Comparison of ENCODE assay signal across 24 cellular contexts in genomic region chr20:4476903-4477302, GRCh38.
DNase-seq lines count a peak whose midpoint lies in the region; FAIRE-seq and TF ChIP-seq lines count a peak whose summit lies in the region.
"Had no signal": no experiment of that assay in that cellular context is flagged by ENCODE, and none has a peak within 500 bp of the region (broad histone marks: within the 10 kb centered on the region; RNA-seq: fewer than 3 reads in every experiment).

No MANE protein-coding gene starts in this region.

- H3K4me2 ChIP-seq in GM23248 (ENCODE audit: unreplicated experiment) (no peak overlapping the region), trophoblast cell (ENCODE audit: low read length) (no peak overlapping the region)

- peak; percentile 82 for DNase-seq in AG10803 (ENCODE audit: low read depth)
- peak; percentile 22 for DNase-seq in GM23248
- DNase-seq in astrocyte of the spinal cord (ENCODE audit: low read depth, low spot score) = peak; percentile 28
- DNase-seq in pons (ENCODE audit: low spot score) = peak; percentile 22
- DNase-seq in NCI-H2107 (lab: John Stamatoyannopoulos, UW) = no peak
- DNase-seq in prostate gland (ENCODE audit: low spot score) = no peak
- DNase-seq in trophoblast cell = no peak
- DNase-seq in kidney = no peak
- DNase-seq: activated CD4-positive, alpha-beta T cell treated with anti-CD3 and anti-CD28 coated beads, Interleukin-2, amount 10 ng/mL, durations not matched to agents 7 days and 5 days; activated CD8-positive, alpha-beta memory T cell treated with anti-CD3 and anti-CD28 coated beads, Interleukin-2, amount 50 U/mL, for 4 hours; body of pancreas; CD4-positive, alpha-beta memory T cell; foreskin keratinocyte; Karpas-422; NCI-H1048; NCI-H1694 treated with DMSO at 0.1 percent for 48 hours; ovary; right lobe of liver; stimulated activated CD4-positive, alpha-beta T cell treated with anti-CD3 and anti-CD28 coated beads, Interleukin-15, amount 100 ng/mL, for 24 hours; stimulated activated naive CD8-positive, alpha-beta T cell treated with anti-CD3 and anti-CD28 coated beads, Interleukin-15, Interleukin-2, amounts not matched to agents 100 U/mL and 50 U/mL, for 24 hours had no signal

- H3K79me2 ChIP-seq in GM23248 (ENCODE audit: insufficient read depth) (no peaks in the 10 kb centered on the region), trophoblast cell (ENCODE audit: control insufficient read depth, insufficient read depth, low read length, poor library complexity) (no peaks in the 10 kb centered on the region)

- H2AFZ ChIP-seq in GM23248 = no peak overlapping the region
- no peak overlapping the region for H2AFZ ChIP-seq in trophoblast cell (ENCODE audit: insufficient read depth, low read length, poor library complexity)

- H3K27ac ChIP-seq in GM23248 (no peak overlapping the region), prostate gland (no peak overlapping the region), trophoblast cell (ENCODE audit: low read depth, low read length) (no peak overlapping the region), kidney (ENCODE audit: low read depth in 2 of 2, low read length in 2 of 2) (no peak overlapping the region)
- H3K27ac ChIP-seq: body of pancreas, foreskin keratinocyte, ovary, right lobe of liver, RWPE1, tibial nerve, VCaP had no signal

- H4K20me1 ChIP-seq in GM23248 (ENCODE audit: insufficient read depth) = no peaks in the 10 kb centered on the region

- H3K23ac ChIP-seq in trophoblast cell (ENCODE audit: low read length) = no peak overlapping the region

- H3K27me3 ChIP-seq in GM23248 (replicated peaks; ENCODE audit: insufficient read depth) (no peaks in the 10 kb centered on the region), prostate gland (replicated peaks; ENCODE audit: insufficient read depth) (no peaks in the 10 kb centered on the region), trophoblast cell (ENCODE audit: insufficient read depth, low read length) (no peaks in the 10 kb centered on the region)
- H3K27me3 ChIP-seq: body of pancreas, foreskin keratinocyte, ovary, right lobe of liver, tibial nerve had no signal

- peaks cover under 1% of the 10 kb centered on the region; the same call in 1 of the 2 replicates for H3F3A ChIP-seq in GM23248 (ENCODE audit: insufficient read depth)

- H4K91ac ChIP-seq in trophoblast cell (ENCODE audit: low read depth, low read length) = no peak overlapping the region

- H3K18ac ChIP-seq in trophoblast cell (ENCODE audit: low read length) = no peak overlapping the region

- H3K36me3 ChIP-seq in GM23248 (ENCODE audit: low read depth) (no peaks in the 10 kb centered on the region), prostate gland (no peaks in the 10 kb centered on the region), trophoblast cell (ENCODE audit: control insufficient read depth in 1 of 2, insufficient read depth in 2 of 2, low read length in 2 of 2) (no peaks in the 10 kb centered on the region), kidney (ENCODE audit: control insufficient read depth in 1 of 2, insufficient read depth in 2 of 2, low read length in 2 of 2) (no peaks in the 10 kb centered on the region)
- H3K36me3 ChIP-seq: ovary, right lobe of liver, tibial nerve had no signal

- TF ChIP-seq POLR2A in prostate gland (IDR thresholded peaks at IDR 0.05) = no peak

- no peak for TF ChIP-seq CTCF in AG10803 (conservative IDR thresholded peaks at IDR 0.05; ENCODE audit: low read length)
- TF ChIP-seq CTCF in astrocyte of the spinal cord (IDR thresholded peaks at IDR 0.05; ENCODE audit: low read depth, low read length) = no peak
- no peak for TF ChIP-seq CTCF in prostate gland (IDR thresholded peaks at IDR 0.05)
- no peak for TF ChIP-seq CTCF in kidney (IDR thresholded peaks at IDR 0.05; ENCODE audit: borderline replicate concordance, extremely low read depth, insufficient read depth)

- no peak overlapping the region for H2BK5ac ChIP-seq in trophoblast cell (ENCODE audit: low read depth, low read length, poor library complexity)

- no peak overlapping the region for H2AK5ac ChIP-seq in trophoblast cell (ENCODE audit: low read length)

- H4K12ac ChIP-seq in trophoblast cell (ENCODE audit: low read depth, low read length) = no peak overlapping the region

- no peaks in the 10 kb centered on the region for H3K9me2 ChIP-seq in GM23248 (ENCODE audit: insufficient read depth)

- H3K4me1 ChIP-seq in GM23248 (ENCODE audit: insufficient read depth) (peaks cover 17% of the 10 kb centered on the region), prostate gland (replicated peaks) (no peaks in the 10 kb centered on the region), trophoblast cell (ENCODE audit: control insufficient read depth in 1 of 2, insufficient read depth in 2 of 2, low read length in 2 of 2) (no peaks in the 10 kb centered on the region), kidney (ENCODE audit: control insufficient read depth in 1 of 2, insufficient read depth in 1 of 2, low read depth in 1 of 2, low read length in 2 of 2) (no peaks in the 10 kb centered on the region)
- H3K4me1 ChIP-seq: body of pancreas, right lobe of liver, tibial nerve had no signal

- H2BK12ac ChIP-seq in trophoblast cell (ENCODE audit: low read length) = no peak overlapping the region

- no peak overlapping the region for H3K4ac ChIP-seq in trophoblast cell (ENCODE audit: low read depth, low read length)

- no peak overlapping the region for H3K9ac ChIP-seq in GM23248
- H3K9ac ChIP-seq in trophoblast cell (ENCODE audit: low read length) = no peak overlapping the region
- H3K9ac ChIP-seq in kidney (ENCODE audit: low read length in 2 of 2) = no peak overlapping the region

- no peaks in the 10 kb centered on the region for H3K79me1 ChIP-seq in trophoblast cell (ENCODE audit: low read length)

- in situ Hi-C loops in GM23248 (cut with MboI) = no loop called here
- in situ Hi-C loops in astrocyte of the spinal cord (cut with HindIII; ENCODE audit: low sequenced_read_pairs) = no loop called here

- H3K4me3 ChIP-seq in AG10803 (ENCODE audit: low read length) = no peak overlapping the region
- H3K4me3 ChIP-seq in GM23248 = no peak overlapping the region
- H3K4me3 ChIP-seq in astrocyte of the spinal cord (ENCODE audit: low read depth, low read length) = no peak overlapping the region
- H3K4me3 ChIP-seq in prostate gland = no peak overlapping the region
- H3K4me3 ChIP-seq in trophoblast cell (ENCODE audit: low read depth, low read length) = no peak overlapping the region
- H3K4me3 ChIP-seq in kidney (ENCODE audit: low read length in 2 of 2) = no peak overlapping the region
- H3K4me3 ChIP-seq: body of pancreas, ovary, right lobe of liver, tibial nerve had no signal

- no peak overlapping the region for H3K14ac ChIP-seq in trophoblast cell (ENCODE audit: low read length)

- WGBS in GM23248 (ENCODE audit: low coverage in 1 of 2, low lambda C conversion rate in 2 of 2, missing lambda C conversion rate in 2 of 2), 2 experiments = 46 to 56% methylated on average over 4 of the region's 4 CpGs
- 54% methylated on average over 4 of the region's 4 CpGs for WGBS in prostate gland
- WGBS in trophoblast cell (ENCODE audit: extremely low coverage, insufficient coverage, insufficient read length) = no CpG with 5 or more reads among the region's 4 CpGs

- intact Hi-C loops in prostate gland (cut with DNase I) (no loop called here), kidney (cut with DNase I) (no loop called here)

- FAIRE-seq in kidney (lab: Jason Lieb, UNC) = no peak
- FAIRE-seq: G401.6 had no signal

- H4K8ac ChIP-seq in trophoblast cell (ENCODE audit: low read depth, low read length) = no peak overlapping the region

- H3K9me3 ChIP-seq in GM23248 (ENCODE audit: low read depth) (no peaks in the 10 kb centered on the region), prostate gland (no peaks in the 10 kb centered on the region), trophoblast cell (ENCODE audit: insufficient read depth, low read depth, low read length) (no peaks in the 10 kb centered on the region), kidney (ENCODE audit: control insufficient read depth in 1 of 2, low read length in 2 of 2) (no peaks in the 10 kb centered on the region)
- H3K9me3 ChIP-seq: body of pancreas, ovary, right lobe of liver, tibial nerve had no signal

- H2BK120ac ChIP-seq in trophoblast cell (ENCODE audit: insufficient read depth, low read length, poor library complexity) = no peak overlapping the region

Comparison
In these comparisons a context has a peak if more than half of its experiments do, and no peak if none do; other contexts are left out.
1. DNase-seq: peak in AG10803 (single experiment), GM23248 (single experiment), astrocyte of the spinal cord (single experiment) and pons (single experiment); none in NCI-H2107 (single experiment), prostate gland (single experiment), trophoblast cell (0 of 2) and kidney (single experiment).